In the genomic region with DNA sequence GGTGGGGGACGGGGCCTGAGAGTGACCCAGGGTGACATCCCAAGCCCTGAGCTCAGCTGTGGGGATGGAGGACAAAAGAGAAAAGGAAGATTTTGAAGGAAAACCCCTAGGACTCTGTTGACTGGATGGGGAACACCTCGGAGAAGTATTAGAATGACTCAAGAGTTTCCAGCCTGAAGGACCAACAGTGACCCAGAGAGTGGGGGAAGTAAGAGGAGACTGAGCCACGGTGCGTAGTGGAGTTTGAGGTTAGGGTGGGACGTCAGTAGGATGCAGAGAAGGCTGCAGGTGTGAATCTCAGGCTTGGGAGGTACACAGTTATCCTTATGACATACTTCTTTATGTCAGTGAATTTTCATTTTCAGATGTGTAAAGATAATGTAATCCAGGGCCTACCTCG, we compare ENCODE assay signal across 11 cellular contexts.
DNase-seq lines count a peak whose midpoint lies in the region; ATAC-seq and TF ChIP-seq lines count a peak whose summit lies in the region.
"Had no signal": no experiment of that assay in that cellular context is flagged by ENCODE, and none has a peak within 500 bp of the region (broad histone marks: within the 10 kb centered on the region; RNA-seq: fewer than 3 reads in every experiment).

No MANE protein-coding gene starts in this region.

- intact Hi-C loops in activated CD4-positive, alpha-beta T cell treated with anti-CD3 and anti-CD28 coated beads for 36 hours (cut with DNase I, micrococcal nuclease), result no loop called here

- CTCF ChIA-PET in activated CD4-positive, alpha-beta T cell treated with anti-CD3 and anti-CD28 coated beads for 36 hours (lab: Charles Lee), result interaction anchor here (0.9 to 1.0 kb wide), 2 partner anchors 16 to 85 kb away, joined by 3 read pairs; no protein-coding TSS in a partner anchor

- H3K9me3 Mint-ChIP-seq in activated CD4-positive, alpha-beta T cell treated with anti-CD3 and anti-CD28 coated beads for 36 hours (ENCODE audit: low read depth), result no peaks in the 10 kb centered on the region
- no peaks in the 10 kb centered on the region for H3K9me3 Mint-ChIP-seq in stimulated activated effector memory CD8-positive, alpha-beta T cell treated with anti-CD3 and anti-CD28 coated beads, Interleukin-12 subunit alpha, Interleukin-12 subunit beta, amount 100 ng/mL, for 72 hours

- ATAC-seq in activated CD4-positive, alpha-beta T cell treated with anti-CD3 and anti-CD28 coated beads for 36 hours, result peak; percentile 9
- ATAC-seq in HG02870 (IDR thresholded peaks at IDR 0.05; ENCODE audit: unreplicated experiment), result peak; percentile 69
- peak; percentile 64 for ATAC-seq in stimulated activated effector memory CD8-positive, alpha-beta T cell treated with anti-CD3 and anti-CD28 coated beads, Interleukin-12 subunit alpha, Interleukin-12 subunit beta, amount 100 ng/mL, for 72 hours
- ATAC-seq: HCT116 had no signal

- H3K4me3 Mint-ChIP-seq in activated CD4-positive, alpha-beta T cell treated with anti-CD3 and anti-CD28 coated beads for 36 hours, result peak overlapping the region; percentile 17
- H3K4me3 Mint-ChIP-seq in stimulated activated effector memory CD8-positive, alpha-beta T cell treated with anti-CD3 and anti-CD28 coated beads, Interleukin-12 subunit alpha, Interleukin-12 subunit beta, amount 100 ng/mL, for 72 hours, result peak overlapping the region; percentile 37

- peaks cover 98% of the 10 kb centered on the region for H3K4me1 Mint-ChIP-seq in activated CD4-positive, alpha-beta T cell treated with anti-CD3 and anti-CD28 coated beads for 36 hours
- H3K4me1 Mint-ChIP-seq in stimulated activated effector memory CD8-positive, alpha-beta T cell treated with anti-CD3 and anti-CD28 coated beads, Interleukin-12 subunit alpha, Interleukin-12 subunit beta, amount 100 ng/mL, for 72 hours, result peaks cover 83% of the 10 kb centered on the region

- H3K36me3 Mint-ChIP-seq in activated CD4-positive, alpha-beta T cell treated with anti-CD3 and anti-CD28 coated beads for 36 hours (ENCODE audit: low read depth), result peaks cover 45% of the 10 kb centered on the region
- peaks cover 54% of the 10 kb centered on the region for H3K36me3 Mint-ChIP-seq in stimulated activated effector memory CD8-positive, alpha-beta T cell treated with anti-CD3 and anti-CD28 coated beads, Interleukin-12 subunit alpha, Interleukin-12 subunit beta, amount 100 ng/mL, for 72 hours

- POLR2A ChIA-PET in activated CD4-positive, alpha-beta T cell treated with anti-CD3 and anti-CD28 coated beads for 36 hours (lab: Charles Lee), result no interaction called here

- no peak for DNase-seq in activated CD4-positive, alpha-beta T cell treated with anti-CD3 and anti-CD28 coated beads for 36 hours
- no peak for DNase-seq in activated CD4-positive, alpha-beta T cell treated with anti-CD3 and anti-CD28 coated beads, Interleukin-2, amount 50 U/mL, for 48 hours
- peak; percentile 39 for DNase-seq in central memory CD4-positive, alpha-beta T cell
- no peak for DNase-seq in stimulated activated effector memory CD8-positive, alpha-beta T cell treated with anti-CD3 and anti-CD28 coated beads, Interleukin-12 subunit alpha, Interleukin-12 subunit beta, amount 100 ng/mL, for 72 hours (ENCODE audit: low spot score in 2 of 2)
- DNase-seq in ACHN (no peak), NCI-H1092 treated with DMSO at 0.1 percent for 48 hours (lab: John Stamatoyannopoulos, UW) (no peak), GM13977 (ENCODE audit: low spot score) (no peak)
- DNase-seq: left ventricle myocardium inferior, transverse colon had no signal

- H3K27ac Mint-ChIP-seq in activated CD4-positive, alpha-beta T cell treated with anti-CD3 and anti-CD28 coated beads for 36 hours, result peak overlapping the region; percentile 51
- H3K27ac Mint-ChIP-seq in stimulated activated effector memory CD8-positive, alpha-beta T cell treated with anti-CD3 and anti-CD28 coated beads, Interleukin-12 subunit alpha, Interleukin-12 subunit beta, amount 100 ng/mL, for 72 hours, result peak overlapping the region; percentile 91

- TF ChIP-seq CTCF in GM13977 (IDR thresholded peaks at IDR 0.05; ENCODE audit: extremely low read depth, insufficient read depth, missing control alignments), result no peak

- H3K27me3 Mint-ChIP-seq in activated CD4-positive, alpha-beta T cell treated with anti-CD3 and anti-CD28 coated beads for 36 hours, result no peaks in the 10 kb centered on the region

- in situ Hi-C loops in ACHN (cut with HindIII; ENCODE audit: low pct_ligation_motif_present, low pct_unique_long_range_greater_than_20kb, low sequenced_read_pairs), result no loop called here
- in situ Hi-C loops in GM13977 (cut with MboI; ENCODE audit: low pct_unique_long_range_greater_than_20kb, low sequenced_read_pairs, unreplicated experiment), result no loop called here

Comparison
In these comparisons a context has a peak if more than half of its experiments do, and no peak if none do; other contexts are left out.
1. ATAC-seq: peak in every context shown above with its lines; median percentile 69 in HG02870; 64 in stimulated activated effector memory CD8-positive, alpha-beta T cell treated with anti-CD3 and anti-CD28 coated beads, Interleukin-12 subunit alpha, Interleukin-12 subunit beta, amount 100 ng/mL, for 72 hours; 9 in activated CD4-positive, alpha-beta T cell treated with anti-CD3 and anti-CD28 coated beads for 36 hours.